ENCODE assay signal across 1 cellular context in the genomic region with DNA sequence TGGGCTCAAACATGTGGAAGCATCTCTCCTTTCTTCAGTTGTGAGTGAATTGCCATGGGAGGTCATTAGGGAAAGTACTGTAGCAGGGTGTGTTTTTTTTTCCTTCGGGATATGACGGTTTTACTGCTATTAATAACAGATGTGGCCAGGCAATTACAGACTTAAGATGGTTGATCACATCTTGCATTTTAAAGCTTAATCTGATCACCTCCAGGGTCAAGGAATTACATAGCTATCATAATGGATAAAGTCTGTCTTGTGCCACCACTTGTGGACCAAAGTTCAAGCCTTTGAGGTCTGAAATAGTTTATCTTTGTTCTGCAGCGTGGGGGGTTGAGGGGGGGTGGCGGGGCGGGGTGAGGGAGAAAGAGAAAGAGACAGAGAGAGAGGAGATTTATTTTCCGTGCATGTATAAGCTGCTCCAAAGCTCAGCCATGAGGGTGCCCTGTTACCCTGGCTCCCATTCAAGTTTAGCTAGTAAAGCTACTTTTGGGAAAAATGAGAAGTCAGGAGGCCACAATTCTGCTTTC.
TF ChIP-seq lines count a peak whose summit lies in the region.

No MANE protein-coding gene starts in this region.

TF ChIP-seq in K562, 482 proteins besides CTCF, POLR2A, EP300 and RAD21 (continued from another document and continues in another):
- TF ChIP-seq, protein P1, sequence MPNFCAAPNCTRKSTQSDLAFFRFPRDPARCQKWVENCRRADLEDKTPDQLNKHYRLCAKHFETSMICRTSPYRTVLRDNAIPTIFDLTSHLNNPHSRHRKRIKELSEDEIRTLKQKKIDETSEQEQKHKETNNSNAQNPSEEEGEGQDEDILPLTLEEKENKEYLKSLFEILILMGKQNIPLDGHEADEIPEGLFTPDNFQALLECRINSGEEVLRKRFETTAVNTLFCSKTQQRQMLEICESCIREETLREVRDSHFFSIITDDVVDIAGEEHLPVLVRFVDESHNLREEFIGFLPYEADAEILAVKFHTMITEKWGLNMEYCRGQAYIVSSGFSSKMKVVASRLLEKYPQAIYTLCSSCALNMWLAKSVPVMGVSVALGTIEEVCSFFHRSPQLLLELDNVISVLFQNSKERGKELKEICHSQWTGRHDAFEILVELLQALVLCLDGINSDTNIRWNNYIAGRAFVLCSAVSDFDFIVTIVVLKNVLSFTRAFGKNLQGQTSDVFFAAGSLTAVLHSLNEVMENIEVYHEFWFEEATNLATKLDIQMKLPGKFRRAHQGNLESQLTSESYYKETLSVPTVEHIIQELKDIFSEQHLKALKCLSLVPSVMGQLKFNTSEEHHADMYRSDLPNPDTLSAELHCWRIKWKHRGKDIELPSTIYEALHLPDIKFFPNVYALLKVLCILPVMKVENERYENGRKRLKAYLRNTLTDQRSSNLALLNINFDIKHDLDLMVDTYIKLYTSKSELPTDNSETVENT (CRISPR knock-in tag; IDR thresholded peaks at IDR 0.05), result no peak
- no peak for TF ChIP-seq GATAD2B (IDR thresholded peaks at IDR 0.05; ENCODE audit: borderline replicate concordance)
- TF ChIP-seq MAFK (IDR thresholded peaks at IDR 0.05; ENCODE audit: low read length), result no peak
- no peak for TF ChIP-seq MTF1 (CRISPR knock-in tag; IDR thresholded peaks at IDR 0.05; ENCODE audit: borderline replicate concordance)
- TF ChIP-seq RAD51 (IDR thresholded peaks at IDR 0.05; ENCODE audit: borderline replicate concordance, low read depth), result no peak
- no peak for TF ChIP-seq ZNF696 (CRISPR knock-in tag; conservative IDR thresholded peaks at IDR 0.05)
- peak; percentile 54 for TF ChIP-seq CBFA2T2 (conservative IDR thresholded peaks at IDR 0.05)
- no peak for TF ChIP-seq ZNF444 (CRISPR knock-in tag; IDR thresholded peaks at IDR 0.05)
- no peak for TF ChIP-seq SP1 (CRISPR knock-in tag; IDR thresholded peaks at IDR 0.05)
- TF ChIP-seq ZBTB8A (IDR thresholded peaks at IDR 0.05; ENCODE audit: partially characterized antibody), result no peak
- TF ChIP-seq NR2F6 (CRISPR knock-in tag; IDR thresholded peaks at IDR 0.05), result no peak
- TF ChIP-seq BHLHE40 (IDR thresholded peaks at IDR 0.05; ENCODE audit: low read length), result 0 out of 2 replicates have a peak, but pooled peaks have one; percentile 40
- TF ChIP-seq GTF2A2 (tag; IDR thresholded peaks at IDR 0.05), result no peak
- no peak for TF ChIP-seq RFX1 (IDR thresholded peaks at IDR 0.05)
- TF ChIP-seq ZC3H4 (CRISPR knock-in tag; IDR thresholded peaks at IDR 0.05; ENCODE audit: borderline replicate concordance), result no peak
- TF ChIP-seq, protein P2, sequence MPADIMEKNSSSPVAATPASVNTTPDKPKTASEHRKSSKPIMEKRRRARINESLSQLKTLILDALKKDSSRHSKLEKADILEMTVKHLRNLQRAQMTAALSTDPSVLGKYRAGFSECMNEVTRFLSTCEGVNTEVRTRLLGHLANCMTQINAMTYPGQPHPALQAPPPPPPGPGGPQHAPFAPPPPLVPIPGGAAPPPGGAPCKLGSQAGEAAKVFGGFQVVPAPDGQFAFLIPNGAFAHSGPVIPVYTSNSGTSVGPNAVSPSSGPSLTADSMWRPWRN (IDR thresholded peaks at IDR 0.05; ENCODE audit: low read depth), result 0 out of 2 replicates have a peak, but pooled peaks have one; percentile 30
- TF ChIP-seq TEAD4 (IDR thresholded peaks at IDR 0.05; ENCODE audit: low read length), result peak; percentile 63
- no peak for TF ChIP-seq TEAD4 (CRISPR knock-in tag; IDR thresholded peaks at IDR 0.05; ENCODE audit: borderline replicate concordance)
- TF ChIP-seq, protein P3, sequence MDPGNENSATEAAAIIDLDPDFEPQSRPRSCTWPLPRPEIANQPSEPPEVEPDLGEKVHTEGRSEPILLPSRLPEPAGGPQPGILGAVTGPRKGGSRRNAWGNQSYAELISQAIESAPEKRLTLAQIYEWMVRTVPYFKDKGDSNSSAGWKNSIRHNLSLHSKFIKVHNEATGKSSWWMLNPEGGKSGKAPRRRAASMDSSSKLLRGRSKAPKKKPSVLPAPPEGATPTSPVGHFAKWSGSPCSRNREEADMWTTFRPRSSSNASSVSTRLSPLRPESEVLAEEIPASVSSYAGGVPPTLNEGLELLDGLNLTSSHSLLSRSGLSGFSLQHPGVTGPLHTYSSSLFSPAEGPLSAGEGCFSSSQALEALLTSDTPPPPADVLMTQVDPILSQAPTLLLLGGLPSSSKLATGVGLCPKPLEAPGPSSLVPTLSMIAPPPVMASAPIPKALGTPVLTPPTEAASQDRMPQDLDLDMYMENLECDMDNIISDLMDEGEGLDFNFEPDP (CRISPR knock-in tag; IDR thresholded peaks at IDR 0.05), result no peak
- peak; percentile 74 for TF ChIP-seq CBFA2T3 (IDR thresholded peaks at IDR 0.05)
- TF ChIP-seq ZNF561 (CRISPR knock-in tag; conservative IDR thresholded peaks at IDR 0.05), result no peak
- TF ChIP-seq MYC (IDR thresholded peaks at IDR 0.05; ENCODE audit: low read depth, low read length), result no peak
- no peak for TF ChIP-seq MYC (CRISPR knock-in tag; IDR thresholded peaks at IDR 0.05; ENCODE audit: borderline replicate concordance, low read depth)
- TF ChIP-seq NCOR1 (IDR thresholded peaks at IDR 0.05), result peak; percentile 26; the same call in 1 of the 2 replicates
- TF ChIP-seq PYGO2 (tag; IDR thresholded peaks at IDR 0.05), result no peak
- TF ChIP-seq C11orf30 (IDR thresholded peaks at IDR 0.05; ENCODE audit: low read depth), result no peak
- TF ChIP-seq, protein P4, sequence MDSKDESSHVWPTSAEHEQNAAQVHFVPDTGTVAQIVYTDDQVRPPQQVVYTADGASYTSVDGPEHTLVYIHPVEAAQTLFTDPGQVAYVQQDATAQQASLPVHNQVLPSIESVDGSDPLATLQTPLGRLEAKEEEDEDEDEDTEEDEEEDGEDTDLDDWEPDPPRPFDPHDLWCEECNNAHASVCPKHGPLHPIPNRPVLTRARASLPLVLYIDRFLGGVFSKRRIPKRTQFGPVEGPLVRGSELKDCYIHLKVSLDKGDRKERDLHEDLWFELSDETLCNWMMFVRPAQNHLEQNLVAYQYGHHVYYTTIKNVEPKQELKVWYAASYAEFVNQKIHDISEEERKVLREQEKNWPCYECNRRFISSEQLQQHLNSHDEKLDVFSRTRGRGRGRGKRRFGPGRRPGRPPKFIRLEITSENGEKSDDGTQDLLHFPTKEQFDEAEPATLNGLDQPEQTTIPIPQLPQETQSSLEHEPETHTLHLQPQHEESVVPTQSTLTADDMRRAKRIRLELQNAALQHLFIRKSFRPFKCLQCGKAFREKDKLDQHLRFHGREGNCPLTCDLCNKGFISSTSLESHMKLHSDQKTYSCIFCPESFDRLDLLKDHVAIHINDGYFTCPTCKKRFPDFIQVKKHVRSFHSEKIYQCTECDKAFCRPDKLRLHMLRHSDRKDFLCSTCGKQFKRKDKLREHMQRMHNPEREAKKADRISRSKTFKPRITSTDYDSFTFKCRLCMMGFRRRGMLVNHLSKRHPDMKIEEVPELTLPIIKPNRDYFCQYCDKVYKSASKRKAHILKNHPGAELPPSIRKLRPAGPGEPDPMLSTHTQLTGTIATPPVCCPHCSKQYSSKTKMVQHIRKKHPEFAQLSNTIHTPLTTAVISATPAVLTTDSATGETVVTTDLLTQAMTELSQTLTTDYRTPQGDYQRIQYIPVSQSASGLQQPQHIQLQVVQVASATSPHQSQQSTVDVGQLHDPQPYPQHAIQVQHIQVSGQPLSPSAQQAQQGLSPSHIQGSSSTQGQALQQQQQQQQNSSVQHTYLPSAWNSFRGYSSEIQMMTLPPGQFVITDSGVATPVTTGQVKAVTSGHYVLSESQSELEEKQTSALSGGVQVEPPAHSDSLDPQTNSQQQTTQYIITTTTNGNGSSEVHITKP (IDR thresholded peaks at IDR 0.05; ENCODE audit: partially characterized antibody), result no peak
- TF ChIP-seq, protein P5, sequence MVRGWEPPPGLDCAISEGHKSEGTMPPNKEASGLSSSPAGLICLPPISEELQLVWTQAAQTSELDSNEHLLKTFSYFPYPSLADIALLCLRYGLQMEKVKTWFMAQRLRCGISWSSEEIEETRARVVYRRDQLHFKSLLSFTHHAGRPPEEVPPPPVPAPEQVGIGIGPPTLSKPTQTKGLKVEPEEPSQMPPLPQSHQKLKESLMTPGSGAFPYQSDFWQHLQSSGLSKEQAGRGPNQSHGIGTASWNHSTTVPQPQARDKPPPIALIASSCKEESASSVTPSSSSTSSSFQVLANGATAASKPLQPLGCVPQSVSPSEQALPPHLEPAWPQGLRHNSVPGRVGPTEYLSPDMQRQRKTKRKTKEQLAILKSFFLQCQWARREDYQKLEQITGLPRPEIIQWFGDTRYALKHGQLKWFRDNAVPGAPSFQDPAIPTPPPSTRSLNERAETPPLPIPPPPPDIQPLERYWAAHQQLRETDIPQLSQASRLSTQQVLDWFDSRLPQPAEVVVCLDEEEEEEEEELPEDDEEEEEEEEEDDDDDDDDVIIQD (CRISPR knock-in tag; IDR thresholded peaks at IDR 0.05), result no peak
- TF ChIP-seq, protein P6, sequence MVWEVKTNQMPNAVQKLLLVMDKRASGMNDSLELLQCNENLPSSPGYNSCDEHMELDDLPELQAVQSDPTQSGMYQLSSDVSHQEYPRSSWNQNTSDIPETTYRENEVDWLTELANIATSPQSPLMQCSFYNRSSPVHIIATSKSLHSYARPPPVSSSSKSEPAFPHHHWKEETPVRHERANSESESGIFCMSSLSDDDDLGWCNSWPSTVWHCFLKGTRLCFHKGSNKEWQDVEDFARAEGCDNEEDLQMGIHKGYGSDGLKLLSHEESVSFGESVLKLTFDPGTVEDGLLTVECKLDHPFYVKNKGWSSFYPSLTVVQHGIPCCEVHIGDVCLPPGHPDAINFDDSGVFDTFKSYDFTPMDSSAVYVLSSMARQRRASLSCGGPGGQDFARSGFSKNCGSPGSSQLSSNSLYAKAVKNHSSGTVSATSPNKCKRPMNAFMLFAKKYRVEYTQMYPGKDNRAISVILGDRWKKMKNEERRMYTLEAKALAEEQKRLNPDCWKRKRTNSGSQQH (CRISPR knock-in tag; IDR thresholded peaks at IDR 0.05), result no peak
- TF ChIP-seq, protein P7, sequence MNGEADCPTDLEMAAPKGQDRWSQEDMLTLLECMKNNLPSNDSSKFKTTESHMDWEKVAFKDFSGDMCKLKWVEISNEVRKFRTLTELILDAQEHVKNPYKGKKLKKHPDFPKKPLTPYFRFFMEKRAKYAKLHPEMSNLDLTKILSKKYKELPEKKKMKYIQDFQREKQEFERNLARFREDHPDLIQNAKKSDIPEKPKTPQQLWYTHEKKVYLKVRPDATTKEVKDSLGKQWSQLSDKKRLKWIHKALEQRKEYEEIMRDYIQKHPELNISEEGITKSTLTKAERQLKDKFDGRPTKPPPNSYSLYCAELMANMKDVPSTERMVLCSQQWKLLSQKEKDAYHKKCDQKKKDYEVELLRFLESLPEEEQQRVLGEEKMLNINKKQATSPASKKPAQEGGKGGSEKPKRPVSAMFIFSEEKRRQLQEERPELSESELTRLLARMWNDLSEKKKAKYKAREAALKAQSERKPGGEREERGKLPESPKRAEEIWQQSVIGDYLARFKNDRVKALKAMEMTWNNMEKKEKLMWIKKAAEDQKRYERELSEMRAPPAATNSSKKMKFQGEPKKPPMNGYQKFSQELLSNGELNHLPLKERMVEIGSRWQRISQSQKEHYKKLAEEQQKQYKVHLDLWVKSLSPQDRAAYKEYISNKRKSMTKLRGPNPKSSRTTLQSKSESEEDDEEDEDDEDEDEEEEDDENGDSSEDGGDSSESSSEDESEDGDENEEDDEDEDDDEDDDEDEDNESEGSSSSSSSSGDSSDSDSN (IDR thresholded peaks at IDR 0.05; ENCODE audit: borderline replicate concordance in 1 of 2, low read depth in 2 of 2, low read length in 2 of 2), result no peak
- no peak for TF ChIP-seq RFX7 (CRISPR knock-in tag; IDR thresholded peaks at IDR 0.05)
- TF ChIP-seq POLR2H (tag; IDR thresholded peaks at IDR 0.05; ENCODE audit: low read depth), result no peak
- TF ChIP-seq, protein P8, sequence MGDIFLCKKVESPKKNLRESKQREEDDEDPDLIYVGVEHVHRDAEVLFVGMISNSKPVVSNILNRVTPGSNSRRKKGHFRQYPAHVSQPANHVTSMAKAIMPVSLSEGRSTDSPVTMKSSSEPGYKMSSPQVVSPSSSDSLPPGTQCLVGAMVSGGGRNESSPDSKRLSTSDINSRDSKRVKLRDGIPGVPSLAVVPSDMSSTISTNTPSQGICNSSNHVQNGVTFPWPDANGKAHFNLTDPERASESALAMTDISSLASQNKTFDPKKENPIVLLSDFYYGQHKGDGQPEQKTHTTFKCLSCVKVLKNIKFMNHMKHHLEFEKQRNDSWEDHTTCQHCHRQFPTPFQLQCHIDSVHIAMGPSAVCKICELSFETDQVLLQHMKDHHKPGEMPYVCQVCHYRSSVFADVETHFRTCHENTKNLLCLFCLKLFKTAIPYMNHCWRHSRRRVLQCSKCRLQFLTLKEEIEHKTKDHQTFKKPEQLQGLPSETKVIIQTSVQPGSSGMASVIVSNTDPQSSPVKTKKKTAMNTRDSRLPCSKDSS (IDR thresholded peaks at IDR 0.05; ENCODE audit: low read depth, partially characterized antibody), result no peak
- TF ChIP-seq, protein P9, sequence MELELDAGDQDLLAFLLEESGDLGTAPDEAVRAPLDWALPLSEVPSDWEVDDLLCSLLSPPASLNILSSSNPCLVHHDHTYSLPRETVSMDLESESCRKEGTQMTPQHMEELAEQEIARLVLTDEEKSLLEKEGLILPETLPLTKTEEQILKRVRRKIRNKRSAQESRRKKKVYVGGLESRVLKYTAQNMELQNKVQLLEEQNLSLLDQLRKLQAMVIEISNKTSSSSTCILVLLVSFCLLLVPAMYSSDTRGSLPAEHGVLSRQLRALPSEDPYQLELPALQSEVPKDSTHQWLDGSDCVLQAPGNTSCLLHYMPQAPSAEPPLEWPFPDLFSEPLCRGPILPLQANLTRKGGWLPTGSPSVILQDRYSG (tag; conservative IDR thresholded peaks at IDR 0.05; ENCODE audit: low read depth), result no peak
- no peak for TF ChIP-seq ZSCAN32 (CRISPR knock-in tag; IDR thresholded peaks at IDR 0.05)
- TF ChIP-seq, protein P10, sequence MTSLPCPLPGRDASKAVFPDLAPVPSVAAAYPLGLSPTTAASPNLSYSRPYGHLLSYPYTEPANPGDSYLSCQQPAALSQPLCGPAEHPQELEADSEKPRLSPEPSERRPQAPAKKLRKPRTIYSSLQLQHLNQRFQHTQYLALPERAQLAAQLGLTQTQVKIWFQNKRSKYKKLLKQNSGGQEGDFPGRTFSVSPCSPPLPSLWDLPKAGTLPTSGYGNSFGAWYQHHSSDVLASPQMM (CRISPR knock-in tag; IDR thresholded peaks at IDR 0.05), result no peak
- no peak for TF ChIP-seq SRSF7 (optimal IDR thresholded peaks at IDR 0.05; ENCODE audit: low read depth, low read length)
- no peak for TF ChIP-seq KLF6 (CRISPR knock-in tag; IDR thresholded peaks at IDR 0.05; ENCODE audit: borderline replicate concordance)
- TF ChIP-seq TCF3 (CRISPR knock-in tag; IDR thresholded peaks at IDR 0.05), result peak; percentile 46
- TF ChIP-seq NR2C2 (CRISPR knock-in tag; IDR thresholded peaks at IDR 0.05), result no peak
- TF ChIP-seq NR2C2 (tag; IDR thresholded peaks at IDR 0.05), result 0 out of 2 replicates have a peak, but pooled peaks have one; percentile 41
- no peak for TF ChIP-seq PTBP1 (IDR thresholded peaks at IDR 0.05; ENCODE audit: low read depth, low read length)
- TF ChIP-seq, protein P11, sequence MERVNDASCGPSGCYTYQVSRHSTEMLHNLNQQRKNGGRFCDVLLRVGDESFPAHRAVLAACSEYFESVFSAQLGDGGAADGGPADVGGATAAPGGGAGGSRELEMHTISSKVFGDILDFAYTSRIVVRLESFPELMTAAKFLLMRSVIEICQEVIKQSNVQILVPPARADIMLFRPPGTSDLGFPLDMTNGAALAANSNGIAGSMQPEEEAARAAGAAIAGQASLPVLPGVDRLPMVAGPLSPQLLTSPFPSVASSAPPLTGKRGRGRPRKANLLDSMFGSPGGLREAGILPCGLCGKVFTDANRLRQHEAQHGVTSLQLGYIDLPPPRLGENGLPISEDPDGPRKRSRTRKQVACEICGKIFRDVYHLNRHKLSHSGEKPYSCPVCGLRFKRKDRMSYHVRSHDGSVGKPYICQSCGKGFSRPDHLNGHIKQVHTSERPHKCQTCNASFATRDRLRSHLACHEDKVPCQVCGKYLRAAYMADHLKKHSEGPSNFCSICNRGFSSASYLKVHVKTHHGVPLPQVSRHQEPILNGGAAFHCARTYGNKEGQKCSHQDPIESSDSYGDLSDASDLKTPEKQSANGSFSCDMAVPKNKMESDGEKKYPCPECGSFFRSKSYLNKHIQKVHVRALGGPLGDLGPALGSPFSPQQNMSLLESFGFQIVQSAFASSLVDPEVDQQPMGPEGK (CRISPR knock-in tag; IDR thresholded peaks at IDR 0.05; ENCODE audit: borderline replicate concordance), result no peak
